Comparison of ENCODE assay signal across 1 cellular context in genomic region chr6:118968416-118968815, GRCh38.
TF ChIP-seq lines count a peak whose summit lies in the region.

No MANE protein-coding gene starts in this region.

TF ChIP-seq in HCT116, 20 proteins besides CTCF, POLR2A, EP300 and RAD21 (continued from another document):
- TF ChIP-seq REST (IDR thresholded peaks at IDR 0.05; ENCODE audit: low read depth) (no peak), FOSL1 (IDR thresholded peaks at IDR 0.05; ENCODE audit: low read depth) (no peak), CEBPB (IDR thresholded peaks at IDR 0.05; ENCODE audit: low read depth) (no peak), EZH2phosphoT487 (IDR thresholded peaks at IDR 0.05; ENCODE audit: borderline replicate concordance) (no peak), CBX3 (IDR thresholded peaks at IDR 0.05; ENCODE audit: low read depth) (no peak)
